In the genomic region with DNA sequence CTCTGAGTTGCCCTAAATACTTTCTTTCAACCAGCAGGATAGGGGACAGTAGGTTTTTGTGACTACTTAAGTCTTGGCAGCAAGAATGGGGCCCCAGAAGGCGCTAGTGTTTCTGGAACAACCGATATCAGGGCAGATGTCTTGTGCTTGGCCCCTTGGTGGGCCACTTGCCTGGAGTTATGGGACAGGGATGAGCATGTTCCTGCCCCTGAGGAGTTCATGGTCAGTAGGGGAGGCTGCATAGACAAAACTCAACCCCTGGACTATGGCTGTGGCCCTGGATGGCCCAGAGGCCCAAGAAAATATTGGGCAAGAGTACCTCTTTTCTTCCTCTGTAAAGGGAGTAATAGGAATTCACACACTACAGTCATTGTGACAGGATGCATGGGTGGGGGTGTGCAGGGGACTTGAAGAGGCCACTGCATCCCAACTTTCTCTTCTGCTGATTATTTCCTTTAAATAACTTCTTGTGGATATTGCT, we compare ENCODE assay signal across 1 cellular context.
TF ChIP-seq lines count a peak whose summit lies in the region.

No MANE protein-coding gene starts in this region.

TF ChIP-seq in A549, 52 proteins besides CTCF, POLR2A, EP300 and RAD21 (continued from another document):
- TF ChIP-seq, protein P1, sequence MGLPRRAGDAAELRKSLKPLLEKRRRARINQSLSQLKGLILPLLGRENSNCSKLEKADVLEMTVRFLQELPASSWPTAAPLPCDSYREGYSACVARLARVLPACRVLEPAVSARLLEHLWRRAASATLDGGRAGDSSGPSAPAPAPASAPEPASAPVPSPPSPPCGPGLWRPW (IDR thresholded peaks at IDR 0.05): no peak
- no peak for TF ChIP-seq SMC3 (IDR thresholded peaks at IDR 0.05)
- TF ChIP-seq FOSL2 (IDR thresholded peaks at IDR 0.05): no peak
- TF ChIP-seq FOSL2 (CRISPR knock-in tag; IDR thresholded peaks at IDR 0.05): no peak
- TF ChIP-seq ESRRA (IDR thresholded peaks at IDR 0.05; ENCODE audit: borderline replicate concordance, low read length): no peak
- no peak for TF ChIP-seq MAX (IDR thresholded peaks at IDR 0.05)
- no peak for TF ChIP-seq JUN (IDR thresholded peaks at IDR 0.05)
- TF ChIP-seq ZSCAN20 (CRISPR knock-in tag; IDR thresholded peaks at IDR 0.05): no peak
- no peak for TF ChIP-seq EHMT2 (IDR thresholded peaks at IDR 0.05; ENCODE audit: low read depth)
- no peak for TF ChIP-seq CBX2 (IDR thresholded peaks at IDR 0.05; ENCODE audit: borderline replicate concordance, low read depth)
- no peak for TF ChIP-seq E2F6 (IDR thresholded peaks at IDR 0.05; ENCODE audit: borderline replicate concordance, low read depth)
- TF ChIP-seq USF2 (IDR thresholded peaks at IDR 0.05): no peak
- TF ChIP-seq MYC (IDR thresholded peaks at IDR 0.05; ENCODE audit: borderline replicate concordance, low read length): no peak
- no peak for TF ChIP-seq POLR2AphosphoS2 (conservative IDR thresholded peaks at IDR 0.05; ENCODE audit: low read length)
- TF ChIP-seq HOXA7 (CRISPR knock-in tag; IDR thresholded peaks at IDR 0.05): 0 out of 2 replicates have a peak, but pooled peaks have one; percentile 49
- TF ChIP-seq PBX3 (IDR thresholded peaks at IDR 0.05): no peak
- TF ChIP-seq ELK1 (IDR thresholded peaks at IDR 0.05; ENCODE audit: low read depth, low read length): no peak
- TF ChIP-seq RARB (CRISPR knock-in tag; IDR thresholded peaks at IDR 0.05): no peak
- no peak for TF ChIP-seq GATA3 (IDR thresholded peaks at IDR 0.05; ENCODE audit: borderline replicate concordance)
- no peak for TF ChIP-seq CHD4 (IDR thresholded peaks at IDR 0.05; ENCODE audit: borderline replicate concordance)
- TF ChIP-seq HEYL (CRISPR knock-in tag; IDR thresholded peaks at IDR 0.05): peak; percentile 38; the same call in 1 of the 2 replicates
- TF ChIP-seq SREBF2 (IDR thresholded peaks at IDR 0.05): no peak
